ENCODE assay signal across 19 cellular contexts in the genomic region with DNA sequence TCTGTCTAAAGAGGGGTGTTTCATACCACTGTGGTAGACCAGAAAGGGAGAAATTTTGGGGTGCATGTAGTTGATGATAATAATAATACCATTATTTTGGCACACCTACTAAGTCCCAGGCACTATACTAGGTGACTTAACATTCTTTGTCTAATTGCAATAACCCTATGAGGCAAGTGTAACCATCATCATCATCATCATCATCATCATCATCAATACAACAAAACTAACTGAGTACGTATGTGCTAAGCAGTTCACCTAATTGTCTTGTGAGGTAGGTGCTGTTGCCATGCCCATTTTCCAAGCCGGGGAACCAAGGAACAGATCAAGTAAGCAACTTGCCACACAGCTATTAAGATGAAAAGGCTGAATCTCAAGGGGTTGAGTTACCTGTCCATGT. TPM values are rescaled to one million over a fixed set of nuclear protein-coding genes. Genes with fewer than 3 reads are reported as not detected.
"Had no signal": no experiment of that assay in that cellular context is flagged by ENCODE, and none has a peak within 500 bp of the region (broad histone marks: within the 10 kb centered on the region; RNA-seq: fewer than 3 reads in every experiment).

No MANE protein-coding gene starts in this region.

- H3K9me3 ChIP-seq: SK-N-SH had no signal

- DNase-seq: IMR-90; Kasumi-1; MM.1S; NCI-H1092 treated with DMSO at 0.1 percent for 48 hours; NCI-H187; NCI-H2171; NCI-H226; NCI-H446; NCI-H510A; NK-92 treated with Interleukin-12 subunit alpha and Interleukin-12 subunit beta, amount 100 ng/mL, for 24 hours; PC-3; SHP77; SK-N-SH; SW 1271; T-cell had no signal

- H3K4me3 Mint-ChIP-seq: T-cell; T-helper 1 cell treated with Interleukin-12 subunit alpha and Interleukin-12 subunit beta and Interleukin-4 antibody, amounts not matched to agents 30 μg/mL and 1 μg/mL, for 36 hours had no signal

- H3K9me3 Mint-ChIP-seq: T-cell; T-helper 1 cell treated with Interleukin-12 subunit alpha and Interleukin-12 subunit beta and Interleukin-4 antibody, amounts not matched to agents 30 μg/mL and 1 μg/mL, for 36 hours had no signal

- H3K27ac ChIP-seq: KMS-11, RWPE1 had no signal

- H3K27ac Mint-ChIP-seq: T-cell; T-helper 1 cell treated with Interleukin-12 subunit alpha and Interleukin-12 subunit beta and Interleukin-4 antibody, amounts not matched to agents 30 μg/mL and 1 μg/mL, for 36 hours had no signal

- H3K36me3 Mint-ChIP-seq: T-cell had no signal

RNA-seq across cellular contexts. Expression of a gene that starts 2.6 kb away (rescaled TPM):
- total RNA-seq: IMR-90, SK-MEL-5 had no signal
